In genomic region chr1:53400761-53401379, GRCh38 we compare ENCODE assay signal across 28 cellular contexts. TPM values are rescaled to one million over a fixed set of nuclear protein-coding genes. Genes with fewer than 3 reads are reported as not detected.
DNase-seq lines count a peak whose midpoint lies in the region; ATAC-seq and TF ChIP-seq lines count a peak whose summit lies in the region.
"Had no signal": no experiment of that assay in that cellular context is flagged by ENCODE, and none has a peak within 500 bp of the region (broad histone marks: within the 10 kb centered on the region; RNA-seq: fewer than 3 reads in every experiment).

No MANE protein-coding gene starts in this region.

- H3K36me3 Mint-ChIP-seq in osteocyte (ENCODE audit: unreplicated experiment), result no peaks in the 10 kb centered on the region
- no peaks in the 10 kb centered on the region for H3K36me3 Mint-ChIP-seq in activated naive CD8-positive, alpha-beta T cell treated with anti-CD3 and anti-CD28 coated beads, Interleukin-2, amount 50 U/mL, for 24 hours (ENCODE audit: low read depth)
- H3K36me3 Mint-ChIP-seq: CD4-positive, alpha-beta memory T cell had no signal

- ATAC-seq in left ventricle myocardium superior (no peak), GM18511 (IDR thresholded peaks at IDR 0.05; ENCODE audit: unreplicated experiment) (no peak)
- ATAC-seq in activated naive CD8-positive, alpha-beta T cell treated with anti-CD3 and anti-CD28 coated beads, Interleukin-2, amount 50 U/mL, for 24 hours, result no peak
- ATAC-seq: activated CD8-positive, alpha-beta T cell treated with anti-CD3 and anti-CD28 coated beads for 36 hours; HepG2; stimulated activated naive CD8-positive, alpha-beta T cell treated with anti-CD3 and anti-CD28 coated beads, Interleukin-15, Interleukin-2, amounts not matched to agents 100 U/mL and 50 U/mL, for 24 hours had no signal

- H3K4me3 Mint-ChIP-seq in osteocyte (ENCODE audit: unreplicated experiment), result no peak overlapping the region
- H3K4me3 Mint-ChIP-seq in activated naive CD8-positive, alpha-beta T cell treated with anti-CD3 and anti-CD28 coated beads, Interleukin-2, amount 50 U/mL, for 24 hours, result no peak overlapping the region
- H3K4me3 Mint-ChIP-seq: activated CD8-positive, alpha-beta T cell treated with anti-CD3 and anti-CD28 coated beads for 36 hours; activated T-cell treated with anti-CD3 and anti-CD28 coated beads, Interleukin-2, amount 50 U/mL, for 24 hours; CD4-positive, alpha-beta memory T cell had no signal

- H3K9me3 Mint-ChIP-seq in osteocyte (ENCODE audit: unreplicated experiment), result no peaks in the 10 kb centered on the region
- no peaks in the 10 kb centered on the region for H3K9me3 Mint-ChIP-seq in activated naive CD8-positive, alpha-beta T cell treated with anti-CD3 and anti-CD28 coated beads, Interleukin-2, amount 50 U/mL, for 24 hours
- H3K9me3 Mint-ChIP-seq: activated CD8-positive, alpha-beta T cell treated with anti-CD3 and anti-CD28 coated beads for 36 hours; activated T-cell treated with anti-CD3 and anti-CD28 coated beads, Interleukin-2, amount 50 U/mL, for 24 hours had no signal

- DNase-seq in cardiac septum (ENCODE audit: low spot score) (peak; percentile 27), left ventricle myocardium superior (no peak), epithelial cell of esophagus (ENCODE audit: low read depth) (peak; percentile 16), osteocyte (ENCODE audit: extremely low spot score, unreplicated experiment) (peak; percentile 42), retina (no peak), DMS153 treated with DMSO at 0.1 percent for 48 hours (lab: John Stamatoyannopoulos, UW; ENCODE audit: unreplicated experiment) (no peak)
- no peak for DNase-seq in activated naive CD8-positive, alpha-beta T cell treated with anti-CD3 and anti-CD28 coated beads, Interleukin-2, amount 50 U/mL, for 24 hours
- DNase-seq: activated CD4-positive, CD25-positive, alpha-beta regulatory T cell treated with anti-CD3 and anti-CD28 coated beads, Interleukin-2, amount 50 U/mL, for 72 hours; activated CD8-positive, alpha-beta T cell treated with anti-CD3 and anti-CD28 coated beads for 36 hours; activated naive CD4-positive, alpha-beta T cell treated with Interleukin-2 at 50 U/mL for 16 hours; activated T-cell treated with anti-CD3 and anti-CD28 coated beads, Interleukin-2, amount 50 U/mL, for 24 hours; CD4-positive, alpha-beta memory T cell; GM23248; NCI-H1092; NCI-H187; NCI-H526; Peyer's patch; stimulated activated CD4-positive, alpha-beta T cell treated with anti-CD3 and anti-CD28 coated beads, Interleukin-4, amount 100 ng/mL, for 4 hours; stimulated activated naive CD8-positive, alpha-beta T cell treated with anti-CD3 and anti-CD28 coated beads, Interleukin-15, Interleukin-2, amounts not matched to agents 100 U/mL and 50 U/mL, for 24 hours had no signal

- no peak overlapping the region for H3K4me3 ChIP-seq in epithelial cell of esophagus (ENCODE audit: low read length)
- H3K4me3 ChIP-seq: coronary artery, GM23248, Peyer's patch, tibial artery had no signal

- no peak overlapping the region for H3K27ac Mint-ChIP-seq in osteocyte (ENCODE audit: unreplicated experiment)
- H3K27ac Mint-ChIP-seq in activated naive CD8-positive, alpha-beta T cell treated with anti-CD3 and anti-CD28 coated beads, Interleukin-2, amount 50 U/mL, for 24 hours, result no peak overlapping the region
- H3K27ac Mint-ChIP-seq: activated CD8-positive, alpha-beta T cell treated with anti-CD3 and anti-CD28 coated beads for 36 hours; activated T-cell treated with anti-CD3 and anti-CD28 coated beads, Interleukin-2, amount 50 U/mL, for 24 hours had no signal

- intact Hi-C loops in cardiac septum (cut with DNase I), result no loop called here
- intact Hi-C loops in left ventricle myocardium superior (cut with micrococcal nuclease), result no loop called here

- peaks cover 31% of the 10 kb centered on the region for H3K27me3 Mint-ChIP-seq in osteocyte (ENCODE audit: unreplicated experiment)
- no peaks in the 10 kb centered on the region for H3K27me3 Mint-ChIP-seq in activated naive CD8-positive, alpha-beta T cell treated with anti-CD3 and anti-CD28 coated beads, Interleukin-2, amount 50 U/mL, for 24 hours
- H3K27me3 Mint-ChIP-seq: activated CD8-positive, alpha-beta T cell treated with anti-CD3 and anti-CD28 coated beads for 36 hours; activated T-cell treated with anti-CD3 and anti-CD28 coated beads, Interleukin-2, amount 50 U/mL, for 24 hours; CD4-positive, alpha-beta memory T cell had no signal

- TF ChIP-seq CTCF in epithelial cell of esophagus (IDR thresholded peaks at IDR 0.05; ENCODE audit: insufficient read depth, low read depth, low read length, missing control alignments) (no peak), osteocyte (IDR thresholded peaks at IDR 0.05) (no peak)

- no peaks in the 10 kb centered on the region for H3K4me1 Mint-ChIP-seq in osteocyte (ENCODE audit: unreplicated experiment)
- no peaks in the 10 kb centered on the region for H3K4me1 Mint-ChIP-seq in activated naive CD8-positive, alpha-beta T cell treated with anti-CD3 and anti-CD28 coated beads, Interleukin-2, amount 50 U/mL, for 24 hours
- H3K4me1 Mint-ChIP-seq: CD4-positive, alpha-beta memory T cell had no signal

RNA-seq across cellular contexts. Expression of gene DMRTB1, which starts 58.3 kb away (rescaled TPM):
- total RNA-seq in cardiac septum (not detected), left ventricle myocardium superior (not detected), osteocyte (not detected in 2 replicates)
- total RNA-seq: A172; activated CD8-positive, alpha-beta T cell treated with anti-CD3 and anti-CD28 coated beads for 36 hours; CD4-positive, alpha-beta memory T cell; G401; GM23248; HepG2; lower leg skin; mucosa of gallbladder; Peyer's patch; pulmonary artery endothelial cell had no signal

Comparison
In these comparisons a context has a peak if more than half of its experiments do, and no peak if none do; other contexts are left out.
1. DNase-seq: peak in cardiac septum (single experiment), epithelial cell of esophagus (single experiment) and osteocyte (single experiment); none in left ventricle myocardium superior (single experiment), activated naive CD8-positive, alpha-beta T cell treated with anti-CD3 and anti-CD28 coated beads, Interleukin-2, amount 50 U/mL, for 24 hours (single experiment), retina (single experiment) and DMS153 treated with DMSO at 0.1 percent for 48 hours (single experiment).